1 cellular context compared by ENCODE assay signal in the genomic region with DNA sequence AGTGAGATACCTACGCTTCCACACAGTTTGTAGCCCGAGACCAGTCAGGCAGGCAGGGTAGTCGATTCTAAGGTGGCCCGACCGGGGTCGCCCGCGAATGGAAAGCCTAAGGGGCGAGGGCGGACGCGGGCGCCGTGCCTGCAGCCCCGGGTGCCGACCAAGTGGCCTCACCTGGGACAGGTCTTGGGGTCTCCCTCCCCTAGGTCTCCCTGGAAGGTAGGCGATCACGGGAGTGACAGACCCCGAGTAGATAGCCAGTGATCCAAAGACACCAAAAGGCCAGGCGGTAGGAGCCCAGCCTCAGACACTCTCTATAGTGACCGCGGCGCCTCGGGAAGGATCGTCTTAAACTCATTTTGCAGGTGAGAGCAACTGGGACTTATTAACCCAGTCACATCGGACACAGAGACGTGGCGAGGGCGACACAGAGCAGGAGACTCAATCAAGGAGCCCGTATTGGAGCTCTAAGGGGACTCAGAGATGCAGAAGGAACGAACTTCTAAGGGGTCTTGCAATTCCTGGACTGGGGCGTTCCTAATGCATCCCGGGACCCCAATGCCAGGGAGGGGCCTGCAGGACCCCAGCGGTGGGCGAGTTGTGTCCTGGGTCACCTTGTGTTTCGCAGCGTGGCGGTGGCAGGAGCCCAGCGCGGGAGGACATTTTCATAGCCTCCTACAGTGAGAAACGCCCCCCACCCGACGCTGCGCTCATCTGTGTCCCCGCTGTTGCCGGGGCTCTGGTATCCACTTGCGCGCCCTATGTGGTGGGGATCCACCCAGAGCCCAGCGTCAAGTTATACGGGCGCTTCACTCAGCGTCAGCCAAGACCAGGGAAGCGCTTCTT.
TF ChIP-seq lines count a peak whose summit lies in the region.

No MANE protein-coding gene starts in this region.

TF ChIP-seq in HCT116, 20 proteins besides CTCF, POLR2A, EP300 and RAD21 (continued from another document):
- TF ChIP-seq, protein P1, sequence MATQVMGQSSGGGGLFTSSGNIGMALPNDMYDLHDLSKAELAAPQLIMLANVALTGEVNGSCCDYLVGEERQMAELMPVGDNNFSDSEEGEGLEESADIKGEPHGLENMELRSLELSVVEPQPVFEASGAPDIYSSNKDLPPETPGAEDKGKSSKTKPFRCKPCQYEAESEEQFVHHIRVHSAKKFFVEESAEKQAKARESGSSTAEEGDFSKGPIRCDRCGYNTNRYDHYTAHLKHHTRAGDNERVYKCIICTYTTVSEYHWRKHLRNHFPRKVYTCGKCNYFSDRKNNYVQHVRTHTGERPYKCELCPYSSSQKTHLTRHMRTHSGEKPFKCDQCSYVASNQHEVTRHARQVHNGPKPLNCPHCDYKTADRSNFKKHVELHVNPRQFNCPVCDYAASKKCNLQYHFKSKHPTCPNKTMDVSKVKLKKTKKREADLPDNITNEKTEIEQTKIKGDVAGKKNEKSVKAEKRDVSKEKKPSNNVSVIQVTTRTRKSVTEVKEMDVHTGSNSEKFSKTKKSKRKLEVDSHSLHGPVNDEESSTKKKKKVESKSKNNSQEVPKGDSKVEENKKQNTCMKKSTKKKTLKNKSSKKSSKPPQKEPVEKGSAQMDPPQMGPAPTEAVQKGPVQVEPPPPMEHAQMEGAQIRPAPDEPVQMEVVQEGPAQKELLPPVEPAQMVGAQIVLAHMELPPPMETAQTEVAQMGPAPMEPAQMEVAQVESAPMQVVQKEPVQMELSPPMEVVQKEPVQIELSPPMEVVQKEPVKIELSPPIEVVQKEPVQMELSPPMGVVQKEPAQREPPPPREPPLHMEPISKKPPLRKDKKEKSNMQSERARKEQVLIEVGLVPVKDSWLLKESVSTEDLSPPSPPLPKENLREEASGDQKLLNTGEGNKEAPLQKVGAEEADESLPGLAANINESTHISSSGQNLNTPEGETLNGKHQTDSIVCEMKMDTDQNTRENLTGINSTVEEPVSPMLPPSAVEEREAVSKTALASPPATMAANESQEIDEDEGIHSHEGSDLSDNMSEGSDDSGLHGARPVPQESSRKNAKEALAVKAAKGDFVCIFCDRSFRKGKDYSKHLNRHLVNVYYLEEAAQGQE (IDR thresholded peaks at IDR 0.05; ENCODE audit: low read depth), result no peak
- TF ChIP-seq EGR1 (IDR thresholded peaks at IDR 0.05; ENCODE audit: low read depth), result no peak
- TF ChIP-seq CBX3 (IDR thresholded peaks at IDR 0.05; ENCODE audit: low read depth), result no peak
- TF ChIP-seq SRF (IDR thresholded peaks at IDR 0.05; ENCODE audit: low read depth), result no peak
- no peak for TF ChIP-seq SP1 (IDR thresholded peaks at IDR 0.05; ENCODE audit: low read depth)
- TF ChIP-seq, protein P2, sequence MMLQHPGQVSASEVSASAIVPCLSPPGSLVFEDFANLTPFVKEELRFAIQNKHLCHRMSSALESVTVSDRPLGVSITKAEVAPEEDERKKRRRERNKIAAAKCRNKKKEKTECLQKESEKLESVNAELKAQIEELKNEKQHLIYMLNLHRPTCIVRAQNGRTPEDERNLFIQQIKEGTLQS (IDR thresholded peaks at IDR 0.05), result no peak
- TF ChIP-seq ZNF274 (IDR thresholded peaks at IDR 0.05; ENCODE audit: low read depth, low read length), result no peak
- TF ChIP-seq SIN3A (IDR thresholded peaks at IDR 0.05; ENCODE audit: low read depth), result no peak
- TF ChIP-seq ELF1 (IDR thresholded peaks at IDR 0.05; ENCODE audit: borderline replicate concordance, low read depth), result no peak
- no peak for TF ChIP-seq FOSL1 (IDR thresholded peaks at IDR 0.05; ENCODE audit: low read depth)
- TF ChIP-seq YY1 (IDR thresholded peaks at IDR 0.05; ENCODE audit: extremely low read depth, insufficient replicate concordance, low read depth, low read length), result no peak
